ENCODE assay signal across 1 cellular context in the genomic region with DNA sequence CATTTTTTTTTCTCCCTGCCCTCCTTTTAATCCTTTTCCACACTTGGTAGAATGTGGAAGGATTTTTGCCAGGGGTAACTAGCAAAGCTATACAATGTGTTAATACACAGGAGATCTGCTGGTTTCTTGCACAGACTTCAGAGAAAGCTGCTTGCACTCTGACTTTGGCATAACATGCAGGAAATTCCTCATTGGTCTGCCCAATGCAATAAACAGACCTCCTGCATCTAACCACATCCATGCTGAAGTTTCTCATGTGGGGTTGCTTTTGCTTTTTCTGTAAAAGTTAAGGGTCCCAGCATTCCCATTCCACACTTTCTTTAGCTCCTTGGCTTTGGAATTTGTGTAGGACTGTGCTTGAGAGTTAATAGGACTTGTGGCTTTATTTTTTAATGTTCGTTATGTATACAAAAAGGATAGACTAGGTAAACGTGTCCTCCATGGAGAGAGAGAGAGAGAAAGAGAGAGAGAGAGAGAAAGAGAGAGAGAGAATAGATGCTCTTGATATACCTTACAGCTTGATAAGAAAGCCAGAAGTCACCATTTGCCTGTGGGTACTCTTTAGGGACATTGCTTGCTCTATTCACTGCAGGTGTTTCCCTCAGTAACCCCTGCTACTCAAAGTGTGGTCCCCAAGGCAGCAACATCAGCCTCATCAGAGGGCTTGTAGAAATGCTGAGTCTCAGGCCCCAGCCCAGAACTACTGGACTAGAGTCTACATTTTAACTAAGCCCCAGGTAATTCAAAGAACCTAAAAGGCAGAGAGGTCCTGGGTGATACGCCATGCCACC.
TF ChIP-seq lines count a peak whose summit lies in the region.

No MANE protein-coding gene starts in this region.

TF ChIP-seq in H1, 55 proteins besides CTCF, POLR2A, EP300 and RAD21 (continued from another document):
- TF ChIP-seq CHD7 (IDR thresholded peaks at IDR 0.05; ENCODE audit: insufficient replicate concordance, low read length) (no peak), EZH2 (IDR thresholded peaks at IDR 0.05; ENCODE audit: low read depth, low read length, severe bottlenecking) (no peak), BACH1 (IDR thresholded peaks at IDR 0.05; ENCODE audit: low read length) (no peak), CREB1 (IDR thresholded peaks at IDR 0.05) (no peak), KDM4A (IDR thresholded peaks at IDR 0.05; ENCODE audit: low read depth, low read length, severe bottlenecking) (no peak), SAP30 (IDR thresholded peaks at IDR 0.05; ENCODE audit: insufficient read depth, insufficient replicate concordance, low read length) (no peak), TAF1 (IDR thresholded peaks at IDR 0.05; ENCODE audit: low read depth, low read length) (no peak), CBX5 (IDR thresholded peaks at IDR 0.05; ENCODE audit: low read depth, low read length) (no peak)
- TF ChIP-seq, protein P1, sequence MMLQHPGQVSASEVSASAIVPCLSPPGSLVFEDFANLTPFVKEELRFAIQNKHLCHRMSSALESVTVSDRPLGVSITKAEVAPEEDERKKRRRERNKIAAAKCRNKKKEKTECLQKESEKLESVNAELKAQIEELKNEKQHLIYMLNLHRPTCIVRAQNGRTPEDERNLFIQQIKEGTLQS (IDR thresholded peaks at IDR 0.05; ENCODE audit: insufficient read depth, low read depth, low read length), result no peak
